10 cellular contexts compared by ENCODE assay signal in the genomic region with DNA sequence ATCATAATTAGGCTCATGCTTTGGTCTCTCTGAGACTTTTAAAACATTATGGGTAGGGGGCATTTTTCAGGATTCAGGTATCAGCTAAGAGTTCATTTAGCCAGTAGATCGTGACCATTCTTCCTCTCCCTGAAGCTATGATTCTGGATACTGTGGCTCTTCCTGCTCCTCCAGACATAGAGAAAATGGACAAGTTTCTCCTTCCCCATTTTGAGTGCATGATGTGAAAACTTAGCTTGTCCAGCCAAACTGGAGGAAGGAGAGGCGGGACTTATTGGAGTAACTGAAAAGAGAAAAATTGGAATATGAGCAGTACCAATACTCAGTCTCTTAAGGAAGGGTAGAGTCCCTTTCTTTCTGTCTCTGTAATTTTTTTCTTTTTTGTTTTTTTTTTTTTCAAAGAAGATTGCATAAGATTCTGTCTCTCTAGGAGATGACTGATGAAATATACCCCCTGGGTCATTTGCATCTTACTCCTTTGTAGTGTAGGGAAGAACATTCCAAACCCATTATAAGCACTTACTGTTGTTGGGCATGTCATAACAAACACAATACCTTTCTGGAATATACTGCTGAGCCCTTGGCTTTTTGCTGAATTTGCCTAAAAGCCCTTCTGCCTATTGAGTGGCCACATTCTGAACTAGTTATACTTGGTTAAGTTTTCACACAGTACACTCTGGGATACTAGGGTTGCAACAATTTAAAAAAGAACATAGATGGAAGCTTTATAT.
DNase-seq lines count a peak whose midpoint lies in the region; ATAC-seq and TF ChIP-seq lines count a peak whose summit lies in the region.
"Had no signal": no experiment of that assay in that cellular context is flagged by ENCODE, and none has a peak within 500 bp of the region (broad histone marks: within the 10 kb centered on the region; RNA-seq: fewer than 3 reads in every experiment).

No MANE protein-coding gene starts in this region.

- no peaks in the 10 kb centered on the region for H3K9me3 Mint-ChIP-seq in neural progenitor cell
- peaks cover 6% of the 10 kb centered on the region for H3K9me3 Mint-ChIP-seq in activated CD4-positive, alpha-beta T cell treated with anti-CD3 and anti-CD28 coated beads for 36 hours (ENCODE audit: low read depth)
- H3K9me3 Mint-ChIP-seq: stimulated activated naive B cell treated with anti-CD40 and anti-IgM and Interleukin-4, amounts not matched to agents 10 μg/mL and 1 μg/mL and 100 μg/mL, for 72 hours had no signal

- no peak overlapping the region for H3K27ac Mint-ChIP-seq in neural progenitor cell
- no peak overlapping the region for H3K27ac Mint-ChIP-seq in activated CD4-positive, alpha-beta T cell treated with anti-CD3 and anti-CD28 coated beads for 36 hours
- H3K27ac Mint-ChIP-seq: stimulated activated naive B cell treated with anti-CD40 and anti-IgM and Interleukin-4, amounts not matched to agents 10 μg/mL and 1 μg/mL and 100 μg/mL, for 72 hours had no signal

- DNase-seq in ELR (ENCODE audit: low read depth) (peak; percentile 91), NCI-H226 (peak; percentile 90), epithelial cell of esophagus (ENCODE audit: low read depth) (peak; percentile 96), non-pigmented ciliary epithelial cell (ENCODE audit: low read depth) (peak; percentile 78), neural progenitor cell (ENCODE audit: low spot score) (no peak), Ammon's horn (ENCODE audit: low spot score) (no peak)
- no peak for DNase-seq in activated CD4-positive, alpha-beta T cell treated with anti-CD3 and anti-CD28 coated beads for 36 hours
- DNase-seq: MM.1S; stimulated activated naive B cell treated with anti-CD40 and anti-IgM and Interleukin-4, amounts not matched to agents 10 μg/mL and 1 μg/mL and 100 μg/mL, for 72 hours had no signal

- H3K9ac ChIP-seq in neural progenitor cell = no peak overlapping the region

- no peaks in the 10 kb centered on the region for H3K36me3 ChIP-seq in neural progenitor cell

- H3K4me2 ChIP-seq in neural progenitor cell = no peak overlapping the region

- H4K20me1 ChIP-seq in neural progenitor cell (ENCODE audit: low read depth) = no peaks in the 10 kb centered on the region

- H3F3A ChIP-seq in neural progenitor cell (ENCODE audit: low read depth) = no peaks in the 10 kb centered on the region

- H3K27me3 Mint-ChIP-seq in neural progenitor cell (ENCODE audit: insufficient read depth, low read depth) = no peaks in the 10 kb centered on the region
- H3K27me3 Mint-ChIP-seq in activated CD4-positive, alpha-beta T cell treated with anti-CD3 and anti-CD28 coated beads for 36 hours = no peaks in the 10 kb centered on the region
- H3K27me3 Mint-ChIP-seq: stimulated activated naive B cell treated with anti-CD40 and anti-IgM and Interleukin-4, amounts not matched to agents 10 μg/mL and 1 μg/mL and 100 μg/mL, for 72 hours had no signal

- H3K4me1 Mint-ChIP-seq in neural progenitor cell = peaks cover 4% of the 10 kb centered on the region
- peaks cover 19% of the 10 kb centered on the region for H3K4me1 Mint-ChIP-seq in activated CD4-positive, alpha-beta T cell treated with anti-CD3 and anti-CD28 coated beads for 36 hours

- intact Hi-C loops in activated CD4-positive, alpha-beta T cell treated with anti-CD3 and anti-CD28 coated beads for 36 hours (cut with DNase I, micrococcal nuclease) = no loop called here

- TF ChIP-seq CTCF in epithelial cell of esophagus (IDR thresholded peaks at IDR 0.05; ENCODE audit: insufficient read depth, low read depth, low read length, missing control alignments) (no peak), neural progenitor cell (IDR thresholded peaks at IDR 0.05) (no peak)

- ATAC-seq in HG03442 (IDR thresholded peaks at IDR 0.05; ENCODE audit: unreplicated experiment) = no peak
- ATAC-seq in activated CD4-positive, alpha-beta T cell treated with anti-CD3 and anti-CD28 coated beads for 36 hours = no peak
- ATAC-seq: stimulated activated naive B cell treated with anti-CD40 and anti-IgM and Interleukin-4, amounts not matched to agents 10 μg/mL and 1 μg/mL and 100 μg/mL, for 72 hours had no signal

- no peaks in the 10 kb centered on the region for H3K79me2 ChIP-seq in neural progenitor cell (ENCODE audit: low read depth)

- no peaks in the 10 kb centered on the region for H3K27me3 ChIP-seq in neural progenitor cell

- POLR2A ChIA-PET in activated CD4-positive, alpha-beta T cell treated with anti-CD3 and anti-CD28 coated beads for 36 hours (lab: Charles Lee) = no interaction called here

- peaks cover 5% of the 10 kb centered on the region for H3K4me1 ChIP-seq in neural progenitor cell

- H2AFZ ChIP-seq in neural progenitor cell (replicated peaks) = no peak overlapping the region

- H3K4me3 ChIP-seq in epithelial cell of esophagus (ENCODE audit: low read length) (no peak overlapping the region), neural progenitor cell (no peak overlapping the region)

- CTCF ChIA-PET in activated CD4-positive, alpha-beta T cell treated with anti-CD3 and anti-CD28 coated beads for 36 hours (lab: Charles Lee) = interaction anchor here (0.6 kb wide), 2 partner anchors 290 to 337 kb away, joined by 3 to 5 read pairs; no protein-coding TSS in a partner anchor

- H3K9me3 ChIP-seq in neural progenitor cell (ENCODE audit: low read depth) = no peaks in the 10 kb centered on the region

- H3K36me3 Mint-ChIP-seq in neural progenitor cell = peaks cover 4% of the 10 kb centered on the region
- H3K36me3 Mint-ChIP-seq in activated CD4-positive, alpha-beta T cell treated with anti-CD3 and anti-CD28 coated beads for 36 hours (ENCODE audit: low read depth) = peaks cover 4% of the 10 kb centered on the region

- no peak overlapping the region for H3K27ac ChIP-seq in neural progenitor cell

- no peak overlapping the region for H3K4me3 Mint-ChIP-seq in neural progenitor cell
- no peak overlapping the region for H3K4me3 Mint-ChIP-seq in activated CD4-positive, alpha-beta T cell treated with anti-CD3 and anti-CD28 coated beads for 36 hours
- H3K4me3 Mint-ChIP-seq: stimulated activated naive B cell treated with anti-CD40 and anti-IgM and Interleukin-4, amounts not matched to agents 10 μg/mL and 1 μg/mL and 100 μg/mL, for 72 hours had no signal

Comparison
In these comparisons a context has a peak if more than half of its experiments do, and no peak if none do; other contexts are left out.
1. DNase-seq: peak in ELR (single experiment), NCI-H226 (single experiment), epithelial cell of esophagus (single experiment) and non-pigmented ciliary epithelial cell (single experiment); none in neural progenitor cell (single experiment), Ammon's horn (single experiment) and activated CD4-positive, alpha-beta T cell treated with anti-CD3 and anti-CD28 coated beads for 36 hours (single experiment).